28 cellular contexts compared by ENCODE assay signal in genomic region chr10:1426786-1427185, GRCh38.
"Had no signal": no experiment of that assay in that cellular context is flagged by ENCODE, and none has a peak within 500 bp of the region (broad histone marks: within the 10 kb centered on the region; RNA-seq: fewer than 3 reads in every experiment).

No MANE protein-coding gene starts in this region.

- H3K4me2 ChIP-seq: neural progenitor cell had no signal

- H2AFZ ChIP-seq: neural progenitor cell had no signal

- H3K36me3 ChIP-seq: esophagus squamous epithelium, heart right ventricle, left lung, neural progenitor cell, ovary, sigmoid colon, thoracic aorta, tibial nerve, upper lobe of left lung had no signal

- H3K9me3 Mint-ChIP-seq: stimulated activated memory B cell treated with anti-CD40 and anti-IgM and Interleukin-4, amounts not matched to agents 10 μg/mL and 1 μg/mL and 100 μg/mL, for 72 hours had no signal

- H3K4me1 ChIP-seq: esophagus squamous epithelium, heart right ventricle, left lung, neural progenitor cell, psoas muscle, sigmoid colon, tibial nerve, upper lobe of left lung had no signal

- H3K36me3 Mint-ChIP-seq: neural progenitor cell had no signal

- H3K27me3 ChIP-seq: neural progenitor cell, ovary, sigmoid colon, tibial nerve, upper lobe of left lung had no signal

- DNase-seq: effector memory CD8-positive, alpha-beta T cell; erythroblast; esophagus squamous epithelium; foreskin melanocyte; glutamatergic neuron; heart right ventricle; hippocampal formation; left cardiac atrium; left lung; mesendoderm; midbrain; naive thymus-derived CD4-positive, alpha-beta T cell; nucleus accumbens; ovary; posterior cingulate gyrus; psoas muscle; right cardiac atrium; sigmoid colon; stimulated activated CD4-positive, alpha-beta T cell treated with anti-CD3 and anti-CD28 coated beads, Interleukin-2, amount 100 ng/mL, for 24 hours; stimulated activated CD4-positive, alpha-beta T cell treated with anti-CD3 and anti-CD28 coated beads, Interleukin-4, amount 100 ng/mL, for 24 hours; stimulated activated naive CD8-positive, alpha-beta T cell treated with anti-CD3 and anti-CD28 coated beads, Interleukin-15, Interleukin-2, amounts not matched to agents 100 U/mL and 50 U/mL, for 24 hours had no signal

- H3K27ac Mint-ChIP-seq: dendritic cell treated with granulocyte-macrophage colony-stimulating factor and Interleukin-4, amounts not matched to agents 40 ng/mL and 50 ng/mL, for 4 days; effector memory CD8-positive, alpha-beta T cell; naive thymus-derived CD4-positive, alpha-beta T cell; nephron; neural progenitor cell had no signal

- H3K9ac ChIP-seq: neural progenitor cell had no signal

- H3K4me3 Mint-ChIP-seq: dendritic cell treated with granulocyte-macrophage colony-stimulating factor and Interleukin-4, amounts not matched to agents 40 ng/mL and 50 ng/mL, for 4 days; effector memory CD8-positive, alpha-beta T cell; naive thymus-derived CD4-positive, alpha-beta T cell; nephron; neural progenitor cell; stimulated activated memory B cell treated with anti-CD40 and anti-IgM and Interleukin-4, amounts not matched to agents 10 μg/mL and 1 μg/mL and 100 μg/mL, for 72 hours had no signal

- H3K4me3 ChIP-seq: esophagus squamous epithelium, heart right ventricle, left lung, neural progenitor cell, ovary, psoas muscle, sigmoid colon, thoracic aorta, tibial nerve, upper lobe of left lung had no signal

- H3K9me3 ChIP-seq: ovary had no signal

- ATAC-seq: heart right ventricle; left cardiac atrium; left lung; psoas muscle; right cardiac atrium; stimulated activated naive CD8-positive, alpha-beta T cell treated with anti-CD3 and anti-CD28 coated beads, Interleukin-15, Interleukin-2, amounts not matched to agents 100 U/mL and 50 U/mL, for 24 hours had no signal

- H3K27ac ChIP-seq: esophagus squamous epithelium, heart right ventricle, left lung, neural progenitor cell, ovary, psoas muscle, sigmoid colon, thoracic aorta, tibial nerve, upper lobe of left lung had no signal
